Comparison of ENCODE assay signal across 1 cellular context in genomic region chr3:110352841-110353595, GRCh38.
TF ChIP-seq lines count a peak whose summit lies in the region.

No MANE protein-coding gene starts in this region.

TF ChIP-seq in SK-N-SH, 30 proteins besides CTCF, POLR2A, EP300 and RAD21 (continued from another document):
- TF ChIP-seq IRF3 (IDR thresholded peaks at IDR 0.05; ENCODE audit: low read depth, low read length) = no peak
- no peak for TF ChIP-seq GABPA (IDR thresholded peaks at IDR 0.05; ENCODE audit: low read depth)
- no peak for TF ChIP-seq YY1 (IDR thresholded peaks at IDR 0.05; ENCODE audit: low read depth)
TF ChIP-seq in SK-N-SH: peak in this region for 0.
